In the genomic region with DNA sequence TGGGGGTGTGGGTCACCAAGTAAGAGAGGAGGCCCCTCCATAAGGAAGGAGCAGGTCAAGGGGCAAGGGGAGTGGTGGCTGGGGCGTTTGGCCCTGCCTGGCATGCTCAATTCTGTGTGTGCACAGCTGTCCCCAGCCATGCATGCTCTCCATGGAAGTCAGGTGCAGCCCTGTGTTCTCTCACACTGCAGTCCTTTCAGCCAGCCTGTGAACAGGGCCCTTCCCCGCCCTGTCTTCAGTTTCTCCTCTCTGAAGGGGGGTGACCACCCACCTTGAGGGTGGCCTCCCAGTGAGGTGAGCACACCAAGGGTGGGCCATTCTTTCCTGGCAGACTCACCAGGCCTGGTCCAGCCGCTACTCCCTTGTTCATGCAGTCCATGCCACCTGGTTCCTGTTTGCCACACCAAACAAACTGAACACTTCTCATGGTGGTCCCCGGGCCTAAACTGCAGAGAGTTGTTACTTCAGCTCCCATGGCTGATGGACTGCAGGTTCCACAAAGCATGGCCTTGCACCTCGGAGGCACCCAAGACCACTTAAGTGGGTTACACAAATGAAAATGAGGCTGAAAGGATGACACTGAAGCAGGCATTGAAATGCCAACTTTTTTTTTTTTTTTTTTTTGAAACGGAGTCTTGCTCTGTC, we compare ENCODE assay signal across 1 cellular context.
TF ChIP-seq lines count a peak whose summit lies in the region.

No MANE protein-coding gene starts in this region.

TF ChIP-seq in WTC11, 78 proteins besides CTCF, POLR2A, EP300 and RAD21 (continued from another document):
- TF ChIP-seq, protein P1, sequence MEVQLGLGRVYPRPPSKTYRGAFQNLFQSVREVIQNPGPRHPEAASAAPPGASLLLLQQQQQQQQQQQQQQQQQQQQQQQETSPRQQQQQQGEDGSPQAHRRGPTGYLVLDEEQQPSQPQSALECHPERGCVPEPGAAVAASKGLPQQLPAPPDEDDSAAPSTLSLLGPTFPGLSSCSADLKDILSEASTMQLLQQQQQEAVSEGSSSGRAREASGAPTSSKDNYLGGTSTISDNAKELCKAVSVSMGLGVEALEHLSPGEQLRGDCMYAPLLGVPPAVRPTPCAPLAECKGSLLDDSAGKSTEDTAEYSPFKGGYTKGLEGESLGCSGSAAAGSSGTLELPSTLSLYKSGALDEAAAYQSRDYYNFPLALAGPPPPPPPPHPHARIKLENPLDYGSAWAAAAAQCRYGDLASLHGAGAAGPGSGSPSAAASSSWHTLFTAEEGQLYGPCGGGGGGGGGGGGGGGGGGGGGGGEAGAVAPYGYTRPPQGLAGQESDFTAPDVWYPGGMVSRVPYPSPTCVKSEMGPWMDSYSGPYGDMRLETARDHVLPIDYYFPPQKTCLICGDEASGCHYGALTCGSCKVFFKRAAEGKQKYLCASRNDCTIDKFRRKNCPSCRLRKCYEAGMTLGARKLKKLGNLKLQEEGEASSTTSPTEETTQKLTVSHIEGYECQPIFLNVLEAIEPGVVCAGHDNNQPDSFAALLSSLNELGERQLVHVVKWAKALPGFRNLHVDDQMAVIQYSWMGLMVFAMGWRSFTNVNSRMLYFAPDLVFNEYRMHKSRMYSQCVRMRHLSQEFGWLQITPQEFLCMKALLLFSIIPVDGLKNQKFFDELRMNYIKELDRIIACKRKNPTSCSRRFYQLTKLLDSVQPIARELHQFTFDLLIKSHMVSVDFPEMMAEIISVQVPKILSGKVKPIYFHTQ (CRISPR knock-in tag; IDR thresholded peaks at IDR 0.05): no peak
- no peak for TF ChIP-seq NR1H2 (CRISPR knock-in tag; IDR thresholded peaks at IDR 0.05)
